ENCODE assay signal across 11 cellular contexts in the genomic region with DNA sequence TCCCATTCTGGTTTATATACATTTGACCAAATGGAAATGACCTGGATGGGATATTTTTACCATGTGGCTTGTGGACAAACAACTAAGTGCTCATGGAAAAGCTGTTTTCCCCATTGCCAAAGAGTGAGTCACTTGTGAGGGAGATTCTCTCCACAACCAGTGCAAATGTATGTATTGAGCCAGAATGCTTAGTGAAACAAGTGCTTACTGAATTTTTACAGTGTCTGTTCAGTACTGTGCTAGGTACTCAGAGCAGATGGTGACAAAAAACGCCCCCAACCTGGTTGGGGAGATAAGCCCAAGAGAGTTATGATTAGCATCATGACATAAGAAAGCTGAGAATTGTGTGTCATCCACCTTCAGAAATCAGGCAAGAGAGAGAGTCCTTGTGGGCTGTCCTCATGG. TPM values are rescaled to one million over a fixed set of nuclear protein-coding genes. Genes with fewer than 3 reads are reported as not detected.
DNase-seq lines count a peak whose midpoint lies in the region; ATAC-seq, FAIRE-seq and TF ChIP-seq lines count a peak whose summit lies in the region.
"Had no signal": no experiment of that assay in that cellular context is flagged by ENCODE, and none has a peak within 500 bp of the region (broad histone marks: within the 10 kb centered on the region; RNA-seq: fewer than 3 reads in every experiment).

No MANE protein-coding gene starts in this region.

- H3K4me2 ChIP-seq in endothelial cell of umbilical vein (ENCODE audit: insufficient read depth, low read length) = no peak overlapping the region

- BruUV-seq in endothelial cell of umbilical vein (replicated peaks; lab: Mats Ljungman, UMichigan) = no TSS peak

- H4K20me1 ChIP-seq in endothelial cell of umbilical vein (replicated peaks; ENCODE audit: control insufficient read depth, extremely low read depth, insufficient read depth, low read length) = peaks cover 3% of the 10 kb centered on the region

- dilution Hi-C loops in endothelial cell of umbilical vein (cut with MboI; ENCODE audit: extremely low pct_ligation_motif_present, low sequenced_read_pairs) = no loop called here

- no peak overlapping the region for H3K27ac Mint-ChIP-seq in neural crest cell (ENCODE audit: unreplicated experiment)

- peaks cover 26% of the 10 kb centered on the region for H3K4me1 Mint-ChIP-seq in neural crest cell

- intact Hi-C loops in endothelial cell of umbilical vein (cut with micrococcal nuclease) = loop anchor here (5.0 kb wide), 1 partner anchor 291 kb away; no protein-coding TSS in a partner anchor

- no peaks in the 10 kb centered on the region for H3K36me3 ChIP-seq in BJ (ENCODE audit: control insufficient read depth, insufficient read depth, low read length)
- H3K36me3 ChIP-seq in endothelial cell of umbilical vein (ENCODE audit: control insufficient read depth in 2 of 2, extremely low read depth in 1 of 2, insufficient read depth in 2 of 2, low read length in 2 of 2) = no peaks in the 10 kb centered on the region

- no peaks in the 10 kb centered on the region for H3K9me3 ChIP-seq in endothelial cell of umbilical vein (replicated peaks; ENCODE audit: control insufficient read depth, insufficient read depth, low read length)

- no peak overlapping the region for H3K27ac ChIP-seq in endothelial cell of umbilical vein (ENCODE audit: insufficient read depth, low read depth, low read length)

- DNase-seq in BJ (ENCODE audit: low read depth) (peak; percentile 24), NCI-H226 (peak; percentile 38), endothelial cell of umbilical vein (ENCODE audit: low read depth, low spot score) (peak; percentile 45), neural crest cell (ENCODE audit: low read depth, low spot score) (no peak), SK-N-DZ (ENCODE audit: low spot score) (no peak), midbrain (lab: John Stamatoyannopoulos, UW) (no peak)
- no peak for DNase-seq in NK-92 treated with Interleukin-12 subunit alpha and Interleukin-12 subunit beta, amount 100 ng/mL, for 24 hours (lab: John Stamatoyannopoulos, UW)
- DNase-seq: activated T-cell treated with anti-CD3 and anti-CD28 coated beads, Interleukin-2, amount 50 U/mL, for 1 hour; DMS53; GOT3 had no signal

- H3K27me3 Mint-ChIP-seq in neural crest cell (ENCODE audit: low read depth) = peaks cover 2% of the 10 kb centered on the region

- H3K27me3 ChIP-seq in BJ (ENCODE audit: control insufficient read depth, insufficient read depth, low read length) (no peaks in the 10 kb centered on the region), endothelial cell of umbilical vein (ENCODE audit: control insufficient read depth in 2 of 2, insufficient read depth in 2 of 2, low read length in 2 of 2) (no peaks in the 10 kb centered on the region)

- H3K79me2 ChIP-seq in endothelial cell of umbilical vein (ENCODE audit: control insufficient read depth, insufficient read depth, low read length) = peaks cover 34% of the 10 kb centered on the region

- no peak for TF ChIP-seq CTCF in BJ (IDR thresholded peaks at IDR 0.05; ENCODE audit: insufficient read depth, low read depth, low read length)
- no peak for TF ChIP-seq CTCF in endothelial cell of umbilical vein (IDR thresholded peaks at IDR 0.05; ENCODE audit: extremely low read depth in 1 of 2, insufficient read depth in 1 of 2, low read depth in 1 of 2, low read length in 2 of 2)
- TF ChIP-seq CTCF in neural crest cell (conservative IDR thresholded peaks at IDR 0.05) = no peak

- H3K4me3 ChIP-seq in BJ (ENCODE audit: low read depth, low read length) = no peak overlapping the region
- no peak overlapping the region for H3K4me3 ChIP-seq in endothelial cell of umbilical vein (replicated peaks in 1 of 3; ENCODE audit: insufficient read depth in 1 of 3, low read depth in 1 of 3, low read length in 3 of 3)

- H3K36me3 Mint-ChIP-seq in neural crest cell (ENCODE audit: low read depth) = no peaks in the 10 kb centered on the region

- H2AFZ ChIP-seq in endothelial cell of umbilical vein (ENCODE audit: low read depth, low read length) = no peak overlapping the region

- no peak for FAIRE-seq in endothelial cell of umbilical vein (lab: Jason Lieb, UNC)

- no peak for TF ChIP-seq POLR2A in endothelial cell of umbilical vein (IDR thresholded peaks at IDR 0.05; ENCODE audit: low read depth, low read length)

- no peaks in the 10 kb centered on the region for H3K9me1 ChIP-seq in endothelial cell of umbilical vein (replicated peaks; ENCODE audit: control insufficient read depth, extremely low read depth, insufficient read depth, low read length)

- CTCF ChIA-PET in BJ (lab: Yijun Ruan, JAX) = interaction anchor here (0.6 kb wide), 2 partner anchors 9 to 27 kb away, joined by 3 to 4 read pairs; no protein-coding TSS in a partner anchor
- CTCF ChIA-PET in endothelial cell of umbilical vein (lab: Charles Lee) = interaction anchor here (0.9 to 1.0 kb wide), 2 partner anchors 99 kb away, joined by 3 read pairs; a partner anchor contains a TSS

- no peaks in the 10 kb centered on the region for H3K9me3 Mint-ChIP-seq in neural crest cell

- POLR2A ChIA-PET in BJ (lab: Charles Lee) = no interaction called here
- POLR2A ChIA-PET in endothelial cell of umbilical vein (lab: Charles Lee) = no interaction called here

- ATAC-seq in HG03520 (IDR thresholded peaks at IDR 0.05; ENCODE audit: unreplicated experiment) = no peak

- H3K9ac ChIP-seq in endothelial cell of umbilical vein (replicated peaks; ENCODE audit: extremely low read depth, insufficient read depth, low read length) = no peak overlapping the region

- peaks cover 15% of the 10 kb centered on the region for H3K4me1 ChIP-seq in endothelial cell of umbilical vein (ENCODE audit: control insufficient read depth, extremely low read depth, insufficient read depth, low read length)

- H3K4me3 Mint-ChIP-seq in neural crest cell = peak overlapping the region; percentile 78

TF ChIP-seq in endothelial cell of umbilical vein, 7 proteins besides CTCF, POLR2A, EP300 and RAD21:
- TF ChIP-seq, protein P1, sequence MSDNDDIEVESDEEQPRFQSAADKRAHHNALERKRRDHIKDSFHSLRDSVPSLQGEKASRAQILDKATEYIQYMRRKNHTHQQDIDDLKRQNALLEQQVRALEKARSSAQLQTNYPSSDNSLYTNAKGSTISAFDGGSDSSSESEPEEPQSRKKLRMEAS (IDR thresholded peaks at IDR 0.05; ENCODE audit: insufficient read depth, insufficient read length) = no peak
- peak; percentile 47 for TF ChIP-seq FOS (IDR thresholded peaks at IDR 0.05; ENCODE audit: borderline replicate concordance, insufficient read depth, low read length)

RNA-seq across cellular contexts. Expression of a gene that starts 2.3 kb away (rescaled TPM):
- polyA plus RNA-seq in BJ (2011; rRNA removed) (59.9 and 67.2 TPM in 2 replicates), endothelial cell of umbilical vein (42.4 and 49.1 TPM in 2 replicates)
- polyA minus RNA-seq in BJ (2011; rRNA and poly(A)+ RNA removed) = 66.4 and 70.5 TPM in 2 replicates
- total RNA-seq in endothelial cell of umbilical vein (84.4 and 96.2 TPM in 2 replicates), neural crest cell (72.7 and 76.3 TPM in 2 replicates)
- polyA plus RNA-seq in endothelial cell of umbilical vein (2011; cell fraction: cytosol; rRNA removed) = 64.4 and 66.5 TPM in 2 replicates
- polyA plus RNA-seq in endothelial cell of umbilical vein (2011; cell fraction: nucleus; rRNA removed) = 19.9 and 23.1 TPM in 2 replicates
- polyA plus RNA-seq in endothelial cell of umbilical vein (2012) = 70.6 and 74.9 TPM in 2 replicates
- 94.9 and 103 TPM in 2 replicates for polyA minus RNA-seq in endothelial cell of umbilical vein
- 113 TPM for polyA minus RNA-seq in endothelial cell of umbilical vein (2011; cell fraction: cytosol; rRNA and poly(A)+ RNA removed)
- polyA minus RNA-seq in endothelial cell of umbilical vein (2011; cell fraction: nucleus; rRNA and poly(A)+ RNA removed) = 13.5 and 17.8 TPM in 2 replicates
- polyA plus RNA-seq in SK-N-DZ (2014; cell fraction: cytosol; rRNA removed) = 32.1 and 37.2 TPM in 2 replicates
- polyA plus RNA-seq in SK-N-DZ (2014; cell fraction: nucleus; rRNA removed) = 7.8 and 14.0 TPM in 2 replicates

RNA-seq across cellular contexts. Expression of a gene that starts 2.8 kb away (rescaled TPM):
- polyA plus RNA-seq in BJ (2011; rRNA removed) = not detected in 2 replicates
- not detected in 2 replicates for polyA minus RNA-seq in BJ (2011; rRNA and poly(A)+ RNA removed)
- not detected in 2 replicates for total RNA-seq in endothelial cell of umbilical vein
- polyA plus RNA-seq in endothelial cell of umbilical vein = not detected in 2 replicates
- polyA plus RNA-seq in endothelial cell of umbilical vein (2011; cell fraction: cytosol; rRNA removed) = not detected in 2 replicates
- not detected in 2 replicates for polyA plus RNA-seq in endothelial cell of umbilical vein (2011; cell fraction: nucleus; rRNA removed)
- polyA plus RNA-seq in endothelial cell of umbilical vein (2012) = not detected in 2 replicates
- polyA minus RNA-seq in endothelial cell of umbilical vein = not detected in 2 replicates
- polyA minus RNA-seq in endothelial cell of umbilical vein (2011; cell fraction: cytosol; rRNA and poly(A)+ RNA removed) = not detected
- not detected in 2 replicates for polyA minus RNA-seq in endothelial cell of umbilical vein (2011; cell fraction: nucleus; rRNA and poly(A)+ RNA removed)
- total RNA-seq in neural crest cell = not detected in 2 replicates
- not detected in 2 replicates for polyA plus RNA-seq in SK-N-DZ (2014; cell fraction: cytosol; rRNA removed)
- not detected in 2 replicates for polyA plus RNA-seq in SK-N-DZ (2014; cell fraction: nucleus; rRNA removed)

Comparison
In these comparisons a context has a peak if more than half of its experiments do, and no peak if none do; other contexts are left out.
1. DNase-seq: peak in BJ (single experiment), NCI-H226 (single experiment) and endothelial cell of umbilical vein (single experiment); none in neural crest cell (single experiment), NK-92 treated with Interleukin-12 subunit alpha and Interleukin-12 subunit beta, amount 100 ng/mL, for 24 hours (single experiment), SK-N-DZ (single experiment) and midbrain (single experiment).